ENCODE assay signal across 17 cellular contexts in genomic region chr9:13962006-13962405, GRCh38.
"Had no signal": no experiment of that assay in that cellular context is flagged by ENCODE, and none has a peak within 500 bp of the region (broad histone marks: within the 10 kb centered on the region; RNA-seq: fewer than 3 reads in every experiment).

No MANE protein-coding gene starts in this region.

- DNase-seq: activated B cell treated with CpG ODN at 0.5 μM for 24 hours; activated CD4-positive, alpha-beta T cell treated with anti-CD3 and anti-CD28 coated beads, Interleukin-2, amount 10 ng/mL, durations not matched to agents 7 days and 5 days; activated CD8-positive, alpha-beta memory T cell treated with anti-CD3 and anti-CD28 coated beads for 24 hours; activated gamma-delta T cell treated with Interleukin-2 at 50 U/mL for 16 hours; activated naive CD8-positive, alpha-beta T cell treated with anti-CD3 and anti-CD28 coated beads for 36 hours; anterior cingulate cortex; mucosa of descending colon; naive thymus-derived CD4-positive, alpha-beta T cell; retina; stimulated activated CD4-positive, alpha-beta T cell treated with anti-CD3 and anti-CD28 coated beads, Interleukin-4, amount 100 ng/mL, for 4 hours; stimulated activated CD8-positive, alpha-beta memory T cell treated with anti-CD3 and anti-CD28 coated beads, Interleukin-4, amount 100 ng/mL, for 48 hours; stimulated activated naive CD4-positive, alpha-beta T cell treated with Interleukin-2 at 50 U/mL for 16 hours; SW 1271 had no signal

- H3K27ac ChIP-seq: neutrophil, skin epidermis had no signal

- H3K27me3 ChIP-seq: neutrophil had no signal

- H3K4me3 ChIP-seq: lung, mucosa of descending colon, skin epidermis had no signal

- H3K9me3 ChIP-seq: mucosa of descending colon, neutrophil had no signal

- ATAC-seq: esophagus mucosa; mucosa of descending colon; naive thymus-derived CD4-positive, alpha-beta T cell had no signal

- H3K36me3 ChIP-seq: neutrophil had no signal
